11 cellular contexts compared by ENCODE assay signal in the genomic region with DNA sequence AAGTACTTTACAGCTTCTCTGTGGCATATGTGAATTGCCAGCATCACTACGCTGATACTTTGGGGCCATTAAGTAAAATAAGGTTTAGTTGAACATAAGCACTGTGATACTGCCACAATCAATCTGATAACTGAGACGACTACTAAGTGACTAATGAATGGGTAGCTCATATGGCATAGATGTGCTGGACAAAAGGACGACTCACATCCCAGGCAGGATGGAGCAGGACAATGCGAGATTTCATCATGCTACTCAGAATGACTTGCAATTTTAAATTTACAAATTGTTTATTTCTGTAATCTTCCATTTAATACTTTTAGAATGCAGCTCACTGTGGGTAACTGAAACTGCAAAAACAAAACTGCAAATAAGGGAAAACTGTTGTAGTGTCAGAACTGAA. TPM values are rescaled to one million over a fixed set of nuclear protein-coding genes. Genes with fewer than 3 reads are reported as not detected.
DNase-seq lines count a peak whose midpoint lies in the region; ATAC-seq and TF ChIP-seq lines count a peak whose summit lies in the region.
"Had no signal": no experiment of that assay in that cellular context is flagged by ENCODE, and none has a peak within 500 bp of the region (broad histone marks: within the 10 kb centered on the region; RNA-seq: fewer than 3 reads in every experiment).

No MANE protein-coding gene starts in this region.

- H3K36me3 ChIP-seq in PC-3 (ENCODE audit: low read depth, low read length), result no peaks in the 10 kb centered on the region
- H3K36me3 ChIP-seq in suprapubic skin, result peaks cover 26% of the 10 kb centered on the region
- H3K36me3 ChIP-seq: left lung had no signal

- H2AFZ ChIP-seq in PC-3 (ENCODE audit: low read length), result peak overlapping the region; percentile 31

- CTCF ChIA-PET in PC-3 (lab: Charles Lee), result no interaction called here

- no peak for TF ChIP-seq CTCF in PC-3 (conservative IDR thresholded peaks at IDR 0.05; ENCODE audit: low read depth, low read length)
- no peak for TF ChIP-seq CTCF in suprapubic skin (IDR thresholded peaks at IDR 0.05)

- peak overlapping the region; percentile 23 for H3K4me2 ChIP-seq in PC-3 (ENCODE audit: low read length)

- POLR2A ChIA-PET in PC-3 (lab: Charles Lee; ENCODE audit: unreplicated experiment), result no interaction called here

- WGBS in suprapubic skin, result 83% methylated on average over 4 of the region's 4 CpGs

- no peaks in the 10 kb centered on the region for H3K9me2 ChIP-seq in PC-3 (replicated peaks; ENCODE audit: low read length)

- H3K9me3 ChIP-seq in PC-3 (ENCODE audit: low read length) (no peaks in the 10 kb centered on the region), suprapubic skin (no peaks in the 10 kb centered on the region)
- H3K9me3 ChIP-seq: left lung had no signal

- H3K4me1 ChIP-seq in PC-3 (ENCODE audit: insufficient read depth, low read length), result peaks cover 16% of the 10 kb centered on the region
- no peaks in the 10 kb centered on the region for H3K4me1 ChIP-seq in suprapubic skin
- H3K4me1 ChIP-seq: left lung had no signal

- peak; percentile 79 for ATAC-seq in PC-3
- ATAC-seq: left lung had no signal

- no peak overlapping the region for H3K4me3 ChIP-seq in PC-3 (ENCODE audit: low read length)
- no peak overlapping the region for H3K4me3 ChIP-seq in suprapubic skin
- H3K4me3 ChIP-seq: left lung had no signal

- H3F3A ChIP-seq in PC-3 (ENCODE audit: low read length, unreplicated experiment), result no peaks in the 10 kb centered on the region

- BruUV-seq in PC-3 (replicated peaks; lab: Mats Ljungman, UMichigan), result no TSS peak

- H3K27me3 ChIP-seq in PC-3 (ENCODE audit: low read length), result no peaks in the 10 kb centered on the region
- no peaks in the 10 kb centered on the region for H3K27me3 ChIP-seq in suprapubic skin
- H3K27me3 ChIP-seq: left lung had no signal

- DNase-seq in EL, result peak; percentile 61
- peak; percentile 60 for DNase-seq in PC-3
- DNase-seq in epithelial cell of prostate (ENCODE audit: low read depth, low spot score), result no peak
- DNase-seq in renal cortical epithelial cell (ENCODE audit: low read depth), result peak; percentile 74
- no peak for DNase-seq in suprapubic skin (ENCODE audit: low spot score in 2 of 2)
- no peak for DNase-seq in DMS79 treated with DMSO at 0.1 percent for 48 hours (lab: John Stamatoyannopoulos, UW)
- DNase-seq in NCI-H2171 (lab: John Stamatoyannopoulos, UW), result no peak
- DNase-seq: activated naive CD8-positive, alpha-beta T cell treated with anti-CD3 and anti-CD28 coated beads, Interleukin-2, amount 10 ng/mL, durations not matched to agents 7 days and 5 days; Calu3; left lung; small intestine had no signal

- H3K79me2 ChIP-seq in PC-3 (ENCODE audit: low read length), result no peaks in the 10 kb centered on the region

- H3K27ac ChIP-seq in PC-3 (ENCODE audit: low read length) (peak overlapping the region; percentile 76), epithelial cell of prostate (peak overlapping the region; percentile 81), suprapubic skin (no peak overlapping the region)
- H3K27ac ChIP-seq: left lung had no signal

- H4K20me1 ChIP-seq in PC-3 (ENCODE audit: low read length), result no peaks in the 10 kb centered on the region

- TF ChIP-seq POLR2A in suprapubic skin (IDR thresholded peaks at IDR 0.05), result no peak

- H3K9ac ChIP-seq in PC-3 (ENCODE audit: low read length), result peak overlapping the region; percentile 52

- no peak for TF ChIP-seq EP300 in suprapubic skin (IDR thresholded peaks at IDR 0.05)

- intact Hi-C loops in PC-3 (cut with micrococcal nuclease), result no loop called here

RNA-seq across cellular contexts. Expression of a gene that starts 13.6 kb away (rescaled TPM):
- total RNA-seq in PC-3 (2014; rRNA removed), result 4.6 TPM in 2 replicates
- total RNA-seq in renal cortical epithelial cell, result 8.2 and 10.2 TPM in 2 replicates
- 1 to 10 TPM; 2.0 to 6.0 (median 3.6) TPM for total RNA-seq in suprapubic skin

RNA-seq across cellular contexts. Expression of a gene that starts 13.8 kb away (rescaled TPM):
- 0.86 and 1.2 TPM in 2 replicates for total RNA-seq in PC-3 (2014; rRNA removed)
- total RNA-seq in renal cortical epithelial cell, result 16.4 and 26.6 TPM in 2 replicates
- 10 to 100 TPM in 1 of 4 donors, 1 to 10 TPM in 3; 4.7 to 10.1 (median 7.2) TPM for total RNA-seq in suprapubic skin

Comparison
In these comparisons a context has a peak if more than half of its experiments do, and no peak if none do; other contexts are left out.
1. DNase-seq: peak in EL (single experiment), PC-3 (single experiment) and renal cortical epithelial cell (single experiment); none in epithelial cell of prostate (single experiment), suprapubic skin (0 of 2), DMS79 treated with DMSO at 0.1 percent for 48 hours (single experiment) and NCI-H2171 (single experiment).